ENCODE assay signal across 8 cellular contexts in the genomic region with DNA sequence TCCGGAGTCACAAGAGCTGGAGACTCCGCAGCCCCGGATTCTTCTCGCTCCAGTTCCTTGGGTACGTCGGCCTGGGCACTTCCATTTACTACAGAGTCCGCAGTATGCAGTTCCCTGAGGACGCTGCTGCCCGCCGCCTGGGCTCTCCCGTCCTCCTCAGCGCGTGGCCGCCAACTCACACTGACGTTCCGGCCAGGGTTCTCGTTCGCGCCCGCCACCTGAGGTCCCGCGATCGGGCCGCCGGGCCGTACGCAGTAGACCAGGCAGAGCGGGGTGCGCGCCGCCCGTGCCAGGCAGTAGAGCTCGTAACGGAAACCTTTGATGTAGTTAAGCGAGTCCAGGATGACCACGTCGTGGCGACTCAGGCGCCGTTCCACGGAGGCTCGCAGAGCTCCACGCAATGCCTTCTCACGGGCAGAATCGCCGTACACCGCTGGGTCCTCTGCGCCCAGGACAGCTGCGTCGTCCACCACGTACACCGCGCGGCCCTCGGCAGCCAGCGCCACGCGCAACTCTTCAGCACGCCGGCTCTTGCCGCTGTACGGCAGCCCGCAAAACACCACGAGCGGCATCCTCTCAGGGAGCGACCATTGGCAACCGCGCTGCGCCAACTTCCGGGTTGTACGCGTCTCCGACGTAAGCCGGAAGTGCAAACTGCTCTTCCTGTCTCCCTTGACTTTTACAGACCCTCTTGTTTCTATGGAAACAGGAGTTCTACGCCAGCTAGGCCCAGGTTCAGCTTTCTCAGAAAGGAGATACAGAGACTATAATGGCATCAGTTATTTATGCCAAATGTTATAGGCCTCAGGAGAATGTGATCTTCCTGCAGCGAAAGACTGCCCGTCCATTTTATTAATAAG. TPM values are rescaled to one million over a fixed set of nuclear protein-coding genes. Genes with fewer than 3 reads are reported as not detected.
DNase-seq lines count a peak whose midpoint lies in the region; ATAC-seq lines count a peak whose summit lies in the region.

Gene KTI12 (minus strand): TSS at position 621 of the 860 bp plus-strand sequence. CDS start 49 bp downstream, at position 572.

- peak; percentile 72 for ATAC-seq in GM21367 (IDR thresholded peaks at IDR 0.05; ENCODE audit: unreplicated experiment)
- peak; percentile 93 for ATAC-seq in effector memory CD8-positive, alpha-beta T cell (replicated peaks)
- peak; percentile 96 for ATAC-seq in memory B cell (ENCODE audit: low read depth)

- no peaks in the 10 kb centered on the region for H3K27me3 Mint-ChIP-seq in effector memory CD8-positive, alpha-beta T cell
- H3K27me3 Mint-ChIP-seq in memory B cell, result no peaks in the 10 kb centered on the region

- no peaks in the 10 kb centered on the region for H3K9me3 Mint-ChIP-seq in effector memory CD8-positive, alpha-beta T cell
- H3K9me3 Mint-ChIP-seq in memory B cell, result no peaks in the 10 kb centered on the region

- H3K27ac Mint-ChIP-seq in effector memory CD8-positive, alpha-beta T cell, result peak within 1 kb of the TSS; percentile 97 to 98
- peak within 1 kb of the TSS; percentile 97 for H3K27ac Mint-ChIP-seq in memory B cell

- H3K4me3 Mint-ChIP-seq in effector memory CD8-positive, alpha-beta T cell, result peak within 1 kb of the TSS; percentile 91 to 95
- peak within 1 kb of the TSS; percentile 95 for H3K4me3 Mint-ChIP-seq in memory B cell

- H3K4me1 Mint-ChIP-seq in effector memory CD8-positive, alpha-beta T cell (ENCODE audit: low read depth in 2 of 2), result peaks cover 21 to 39% of the 10 kb centered on the region in 2 donors
- peaks cover 14% of the 10 kb centered on the region for H3K4me1 Mint-ChIP-seq in memory B cell

- peak; percentile 82 for DNase-seq in COLO829 (ENCODE audit: low spot score)
- DNase-seq in HT1080 (ENCODE audit: low read depth), result peak; percentile 86
- DNase-seq in NOMO-1 (lab: John Stamatoyannopoulos, UW; ENCODE audit: unreplicated experiment in 2 of 2), result peak; percentile 79 to 80
- DNase-seq in activated CD8-positive, alpha-beta memory T cell treated with anti-CD3 and anti-CD28 coated beads for 4 hours (ENCODE audit: low read depth in 2 of 2), result peak; percentile 64 to 76
- peak; percentile 83 to 86 (median 83) for DNase-seq in effector memory CD8-positive, alpha-beta T cell
- DNase-seq in memory B cell (ENCODE audit: low spot score in 2 of 2), result peak; percentile 71 to 79
- peak; percentile 63 for DNase-seq in stimulated activated CD8-positive, alpha-beta memory T cell treated with anti-CD3 and anti-CD28 coated beads, Interleukin-12 subunit alpha, Interleukin-12 subunit beta, amount 100 ng/mL, for 24 hours (ENCODE audit: extremely low read depth)

- H3K36me3 Mint-ChIP-seq in effector memory CD8-positive, alpha-beta T cell (ENCODE audit: insufficient read depth), result peaks cover 41% of the 10 kb centered on the region
- peaks cover 8% of the 10 kb centered on the region for H3K36me3 Mint-ChIP-seq in memory B cell

RNA-seq across cellular contexts. Expression of gene KTI12, which starts in this region (rescaled TPM):
- 15.4 and 16.2 TPM in 2 replicates for total RNA-seq in HT1080 (2014; rRNA removed; shearing (Covaris generic))
- 14.8 and 15.6 TPM in 2 replicates for polyA plus RNA-seq in HT1080 (2015; cell fraction: cytosol; rRNA removed)
- polyA plus RNA-seq in HT1080 (2015; cell fraction: nucleus; rRNA removed), result 13.6 and 13.8 TPM in 2 replicates

Comparison
In these comparisons a context has a peak if more than half of its experiments do, and no peak if none do; other contexts are left out.
1. Peak in every context shown above with its lines: DNase-seq and ATAC-seq.